ENCODE assay signal across 18 cellular contexts in the genomic region with DNA sequence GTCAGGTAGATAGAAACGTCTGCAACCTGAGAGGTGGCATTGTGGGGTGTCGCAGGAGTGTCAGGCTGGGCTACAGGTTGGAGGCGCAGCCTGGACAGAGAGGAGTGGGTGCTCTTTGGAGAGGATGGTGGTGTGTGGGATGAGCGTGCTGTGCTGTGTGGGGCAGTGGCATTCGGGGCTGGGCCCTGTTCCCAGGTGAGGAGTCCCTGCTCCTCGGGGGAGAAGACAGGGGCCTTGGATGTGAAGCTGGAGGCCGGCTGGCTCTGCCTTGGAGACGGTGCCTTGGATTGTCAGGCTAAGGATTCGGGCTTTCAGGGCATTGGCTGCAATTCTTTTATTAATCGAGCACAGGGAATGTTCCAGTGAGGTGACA.
DNase-seq lines count a peak whose midpoint lies in the region; FAIRE-seq and TF ChIP-seq lines count a peak whose summit lies in the region.
"Had no signal": no experiment of that assay in that cellular context is flagged by ENCODE, and none has a peak within 500 bp of the region (broad histone marks: within the 10 kb centered on the region; RNA-seq: fewer than 3 reads in every experiment).

No MANE protein-coding gene starts in this region.

- H3K23ac ChIP-seq in H1 (ENCODE audit: insufficient read length): no peak overlapping the region

- intact Hi-C loops in CD14-positive monocyte (cut with micrococcal nuclease) (no loop called here), posterior vena cava (cut with DNase I) (no loop called here)

- H3K18ac ChIP-seq in H1 (ENCODE audit: extremely low read depth, low read length): no peak overlapping the region

- no peak for TF ChIP-seq CTCF in CD14-positive monocyte (IDR thresholded peaks at IDR 0.05)
- no peak for TF ChIP-seq CTCF in H1 (IDR thresholded peaks at IDR 0.05; ENCODE audit: control extremely low read depth in 1 of 3, insufficient read depth in 1 of 3, low read depth in 1 of 3, low read length in 3 of 3)

- peak overlapping the region; percentile 38; the same call in 1 of the 2 replicates for H3K27ac ChIP-seq in H1 (ENCODE audit: low read depth, low read length)

- H3K79me1 ChIP-seq in H1 (ENCODE audit: low read depth, low read length): peaks cover 6% of the 10 kb centered on the region; the same call in 1 of the 2 replicates

- peaks cover 18% of the 10 kb centered on the region for H3K4me1 Mint-ChIP-seq in CD14-positive monocyte

- H3K9me3 ChIP-seq in H1 (ENCODE audit: insufficient read depth in 2 of 2, low read depth in 1 of 2, low read length in 1 of 2): no peaks in the 10 kb centered on the region

- peaks cover 1 to 2% (median 2%) of the 10 kb centered on the region in 3 donors for H3K27me3 Mint-ChIP-seq in CD14-positive monocyte (ENCODE audit: low read depth in 3 of 3)

- H2BK15ac ChIP-seq in H1 (ENCODE audit: low read length): no peak overlapping the region

- peak overlapping the region; percentile 32 for H2BK5ac ChIP-seq in H1 (ENCODE audit: low read depth, low read length)

- no peak for FAIRE-seq in H1 (lab: Jason Lieb, UNC)
- FAIRE-seq: GM12891, GM18507 had no signal

- H3K14ac ChIP-seq in H1 (ENCODE audit: insufficient read length): no peak overlapping the region

- H4K5ac ChIP-seq in H1 (ENCODE audit: insufficient read length, low read depth, low read length): no peak overlapping the region

- H2BK20ac ChIP-seq in H1 (ENCODE audit: low read length): no peak overlapping the region

- H3K23me2 ChIP-seq in H1 (ENCODE audit: low read depth, low read length): no peaks in the 10 kb centered on the region

- H2AK5ac ChIP-seq in H1 (ENCODE audit: low read depth, low read length): no peak overlapping the region

- no peak overlapping the region for H2AFZ ChIP-seq in H1 (ENCODE audit: low read length)

- H3K27me3 ChIP-seq in H1 (replicated peaks in 1 of 4; ENCODE audit: control insufficient read depth in 3 of 4, extremely low read depth in 1 of 4, insufficient read depth in 3 of 4, low read length in 3 of 4): no peaks in the 10 kb centered on the region

- no peak for TF ChIP-seq RAD21 in H1 (IDR thresholded peaks at IDR 0.05 in 1 of 2, conservative IDR thresholded peaks at IDR 0.05 in 1 of 2; ENCODE audit: low read depth in 2 of 2, low read length in 2 of 2)

- no peak overlapping the region for H2BK120ac ChIP-seq in H1 (replicated peaks; ENCODE audit: low read depth, low read length)

- no peak overlapping the region for H3K9ac ChIP-seq in H1 (replicated peaks in 1 of 4; ENCODE audit: extremely low read depth in 1 of 4, low read depth in 3 of 4, low read length in 3 of 4)

- H3K4me1 ChIP-seq in H1 (replicated peaks in 1 of 4; ENCODE audit: control insufficient read depth in 3 of 4, insufficient read depth in 4 of 4, low read length in 3 of 4): peaks cover 0 to 6% (median under 1%) of the 10 kb centered on the region in 4 experiments; a peak in 1 of 7 replicates

- H3K79me2 ChIP-seq in H1 (ENCODE audit: control insufficient read depth in 1 of 2, insufficient read depth in 2 of 2, low read length in 2 of 2): no peaks in the 10 kb centered on the region; a peak in 1 of 4 replicates

- H3K56ac ChIP-seq in H1 (replicated peaks; ENCODE audit: insufficient read length, low read depth, low read length): no peak overlapping the region

- no peak overlapping the region for H3K4ac ChIP-seq in H1 (replicated peaks; ENCODE audit: insufficient read length, low read depth, low read length)

- no peaks in the 10 kb centered on the region for H4K20me1 ChIP-seq in H1 (replicated peaks in 1 of 2; ENCODE audit: control insufficient read depth in 1 of 2, insufficient read depth in 2 of 2, low read length in 2 of 2)

- POLR2A ChIA-PET in H1 (lab: Charles Lee; ENCODE audit: partially characterized antibody): interaction anchor here (1.9 kb wide), 1 partner anchor 10 kb away, joined by 5 read pairs; no protein-coding TSS in a partner anchor

- peaks cover 0 to 2% (median 0%) of the 10 kb centered on the region in 7 donors for H3K9me3 Mint-ChIP-seq in CD14-positive monocyte

- TF ChIP-seq POLR2A in H1 (IDR thresholded peaks at IDR 0.05; ENCODE audit: control extremely low read depth in 1 of 2, low read depth in 2 of 2, low read length in 2 of 2): no peak

- H2BK12ac ChIP-seq in H1 (ENCODE audit: low read depth, low read length): 0 out of 2 replicates have a peak overlapping the region, but pooled peaks have one; percentile 9

- H4K8ac ChIP-seq in H1 (ENCODE audit: extremely low read depth, insufficient read depth, low read length): no peak overlapping the region

- no peak overlapping the region for H3K4me3 Mint-ChIP-seq in CD14-positive monocyte

- no peaks in the 10 kb centered on the region; a peak in 1 of 8 replicates for H3K36me3 ChIP-seq in H1 (ENCODE audit: control insufficient read depth in 2 of 4, insufficient read depth in 4 of 4, low read length in 3 of 4)

- CTCF ChIA-PET in H1 (lab: Charles Lee; ENCODE audit: partially characterized antibody): no interaction called here

- H3K27ac Mint-ChIP-seq in CD14-positive monocyte: peak overlapping the region in 2 of 7 donors; percentile 53 to 55

- H3K36me3 Mint-ChIP-seq in CD14-positive monocyte: peaks cover 74 to 85% of the 10 kb centered on the region in 2 donors

- in situ Hi-C loops in ACHN (cut with HindIII; ENCODE audit: low pct_ligation_motif_present, low pct_unique_long_range_greater_than_20kb, low sequenced_read_pairs): no loop called here

- H3K4me2 ChIP-seq in H1 (ENCODE audit: insufficient read depth in 1 of 2, low read depth in 2 of 2, low read length in 2 of 2): no peak overlapping the region

- no peak overlapping the region for H3K4me3 ChIP-seq in H1 (ENCODE audit: extremely low read depth in 1 of 4, insufficient read depth in 2 of 4, low read depth in 3 of 4, low read length in 4 of 4)

- TF ChIP-seq EP300 in H1 (IDR thresholded peaks at IDR 0.05; ENCODE audit: borderline replicate concordance in 1 of 2, low read depth in 2 of 2, low read length in 2 of 2): no peak

- H4K91ac ChIP-seq in H1 (replicated peaks; ENCODE audit: insufficient read length, low read length): no peak overlapping the region

- 88% methylated on average over 9 of the region's 10 CpGs; no CpG with 5 or more reads in 1 of the 2 experiments for WGBS in H1 (ENCODE audit: extremely low coverage in 1 of 2, insufficient coverage in 1 of 2, insufficient read length in 1 of 2, insufficient replicate concordance in 2 of 2, low coverage in 1 of 2, low lambda C conversion rate in 2 of 2, missing lambda C conversion rate in 1 of 2), 2 experiments

- DNase-seq in activated effector memory CD4-positive, alpha-beta T cell treated with anti-CD3 and anti-CD28 coated beads, Interleukin-2, amount 50 U/mL, for 16 hours: peak; percentile 55
- no peak for DNase-seq in activated effector memory CD4-positive, alpha-beta T cell treated with Interleukin-2 at 50 U/mL for 16 hours
- DNase-seq in CD14-positive monocyte (ENCODE audit: low spot score) (peak; percentile 27), H1 (ENCODE audit: low read depth in 1 of 2, low spot score in 2 of 2) (no peak), posterior vena cava (ENCODE audit: low spot score) (peak; percentile 71), ACHN (no peak), NCI-H2196 (lab: John Stamatoyannopoulos, UW; ENCODE audit: unreplicated experiment) (no peak), COLO668 (lab: John Stamatoyannopoulos, UW; ENCODE audit: unreplicated experiment) (no peak)
- DNase-seq: 8988T, DMS 273 treated with DMSO at 0.1 percent for 48 hours, GF-D8, H7, NCI-H1092, NCI-H2081 treated with DMSO at 0.1 percent for 48 hours, NCI-H524, Right ventricle myocardium superior had no signal

TF ChIP-seq in H1, 55 proteins besides CTCF, POLR2A, EP300 and RAD21:
- no peak for TF ChIP-seq NRF1 (IDR thresholded peaks at IDR 0.05; ENCODE audit: low read depth, low read length)
- no peak for TF ChIP-seq BRCA1 (IDR thresholded peaks at IDR 0.05; ENCODE audit: low read depth, low read length)
- TF ChIP-seq, protein P1, sequence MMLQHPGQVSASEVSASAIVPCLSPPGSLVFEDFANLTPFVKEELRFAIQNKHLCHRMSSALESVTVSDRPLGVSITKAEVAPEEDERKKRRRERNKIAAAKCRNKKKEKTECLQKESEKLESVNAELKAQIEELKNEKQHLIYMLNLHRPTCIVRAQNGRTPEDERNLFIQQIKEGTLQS (IDR thresholded peaks at IDR 0.05; ENCODE audit: insufficient read depth, low read depth, low read length): no peak
- TF ChIP-seq EZH2 (IDR thresholded peaks at IDR 0.05; ENCODE audit: low read depth, low read length, severe bottlenecking): no peak
- TF ChIP-seq BCL11A (IDR thresholded peaks at IDR 0.05; ENCODE audit: low read depth in 2 of 2, low read length in 2 of 2): no peak
- TF ChIP-seq EGR1 (IDR thresholded peaks at IDR 0.05; ENCODE audit: borderline replicate concordance, low read depth, low read length): no peak
- TF ChIP-seq GTF2F1 (IDR thresholded peaks at IDR 0.05; ENCODE audit: borderline replicate concordance, low read depth, low read length): no peak
- no peak for TF ChIP-seq ASH2L (IDR thresholded peaks at IDR 0.05; ENCODE audit: low read length)
- TF ChIP-seq HDAC6 (IDR thresholded peaks at IDR 0.05; ENCODE audit: low read depth, low read length): no peak
- TF ChIP-seq TAF7 (optimal IDR thresholded peaks at IDR 0.05; ENCODE audit: borderline replicate concordance, low read depth, low read length): no peak
- no peak for TF ChIP-seq KDM4A (IDR thresholded peaks at IDR 0.05; ENCODE audit: low read depth, low read length, severe bottlenecking)
- no peak for TF ChIP-seq SIN3A (conservative IDR thresholded peaks at IDR 0.05 in 1 of 2, IDR thresholded peaks at IDR 0.05 in 1 of 2; ENCODE audit: low read depth in 1 of 2, low read length in 2 of 2)

Comparison
In these comparisons a context has a peak if more than half of its experiments do, and no peak if none do; other contexts are left out.
1. DNase-seq: peak in activated effector memory CD4-positive, alpha-beta T cell treated with anti-CD3 and anti-CD28 coated beads, Interleukin-2, amount 50 U/mL, for 16 hours (single experiment), CD14-positive monocyte (single experiment) and posterior vena cava (single experiment); none in activated effector memory CD4-positive, alpha-beta T cell treated with Interleukin-2 at 50 U/mL for 16 hours (single experiment), H1 (0 of 2), ACHN (single experiment), NCI-H2196 (single experiment) and COLO668 (single experiment).